9 cellular contexts compared by ENCODE assay signal in the genomic region with DNA sequence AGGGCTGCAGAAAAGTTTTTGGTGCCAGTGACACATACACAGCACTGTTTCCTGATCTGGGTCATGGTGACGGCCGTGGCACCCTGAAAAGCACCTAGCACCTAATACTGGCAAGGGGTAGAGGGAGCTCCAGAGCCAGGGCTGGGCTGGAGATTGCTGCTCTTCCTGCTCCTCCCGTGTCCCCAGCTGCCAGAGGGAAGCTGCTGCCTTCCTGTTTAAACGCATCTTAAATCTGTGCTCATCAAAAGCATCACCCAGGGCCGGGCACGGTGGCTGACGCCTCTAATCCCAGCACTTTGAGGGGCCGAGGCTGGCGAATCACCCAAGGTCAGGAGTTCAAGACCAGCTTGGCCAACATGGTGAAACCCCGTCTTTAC.
DNase-seq lines count a peak whose midpoint lies in the region; ATAC-seq and TF ChIP-seq lines count a peak whose summit lies in the region.
"Had no signal": no experiment of that assay in that cellular context is flagged by ENCODE, and none has a peak within 500 bp of the region (broad histone marks: within the 10 kb centered on the region; RNA-seq: fewer than 3 reads in every experiment).

No MANE protein-coding gene starts in this region.

- H3K27me3 Mint-ChIP-seq in endodermal cell (ENCODE audit: insufficient read depth): no peaks in the 10 kb centered on the region

- peaks cover 0 to 16% (median 0%) of the 10 kb centered on the region in 4 donors for H3K4me1 ChIP-seq in Peyer's patch
- H3K4me1 ChIP-seq in endodermal cell (ENCODE audit: control insufficient read depth, insufficient read depth, low read length): no peaks in the 10 kb centered on the region
- H3K4me1 ChIP-seq: SJSA1 had no signal

- no peak overlapping the region for H3K9ac ChIP-seq in endodermal cell (ENCODE audit: extremely low read depth, low read length, poor library complexity, severe bottlenecking)

- H3K27me3 ChIP-seq in Peyer's patch (no peaks in the 10 kb centered on the region), endodermal cell (ENCODE audit: control insufficient read depth, insufficient read depth, low read length, poor library complexity, severe bottlenecking) (no peaks in the 10 kb centered on the region)
- H3K27me3 ChIP-seq: SJSA1 had no signal

- H3K9me3 ChIP-seq in Peyer's patch (no peaks in the 10 kb centered on the region), endodermal cell (ENCODE audit: control insufficient read depth, low read length) (no peaks in the 10 kb centered on the region)
- H3K9me3 ChIP-seq: SJSA1 had no signal

- H3K27ac ChIP-seq in Peyer's patch (peak overlapping the region in 1 of 4 donors; percentile 41), endodermal cell (ENCODE audit: low read depth, low read length) (no peak overlapping the region)
- H3K27ac ChIP-seq: SJSA1 had no signal

- H3K4me3 ChIP-seq in Peyer's patch: no peak overlapping the region
- no peak overlapping the region for H3K4me3 ChIP-seq in endodermal cell (ENCODE audit: low read length)
- H3K4me3 ChIP-seq: SJSA1 had no signal

- no peaks in the 10 kb centered on the region for H3K36me3 Mint-ChIP-seq in endodermal cell (ENCODE audit: low read depth)

- WGBS in endodermal cell (ENCODE audit: insufficient coverage in 1 of 2, insufficient read length in 1 of 2), 2 experiments: 51 to 59% methylated on average over 9 to 10 of the region's 10 CpGs

- ATAC-seq in GM19452 (IDR thresholded peaks at IDR 0.05; ENCODE audit: unreplicated experiment) (no peak), HG02885 (IDR thresholded peaks at IDR 0.05; ENCODE audit: poor library complexity, unreplicated experiment) (no peak), GM21528 (IDR thresholded peaks at IDR 0.05; ENCODE audit: low FRiP score, unreplicated experiment) (no peak)

- no peaks in the 10 kb centered on the region for H3K9me3 Mint-ChIP-seq in endodermal cell

- H3K36me3 ChIP-seq in Peyer's patch (no peaks in the 10 kb centered on the region), endodermal cell (ENCODE audit: control insufficient read depth, insufficient read depth, low read length) (no peaks in the 10 kb centered on the region)
- H3K36me3 ChIP-seq: SJSA1 had no signal

- no peak overlapping the region for H3K4me3 Mint-ChIP-seq in endodermal cell

- TF ChIP-seq POLR2A in Peyer's patch (IDR thresholded peaks at IDR 0.05): no peak

- no peaks in the 10 kb centered on the region for H3K4me1 Mint-ChIP-seq in endodermal cell

- TF ChIP-seq CTCF in GM20000 (IDR thresholded peaks at IDR 0.05; ENCODE audit: extremely low read depth, missing control alignments): peak; percentile 34
- peak in 4 of 6 experiments; percentile 30 to 66 (median 54) for TF ChIP-seq CTCF in Peyer's patch (IDR thresholded peaks at IDR 0.05)
- TF ChIP-seq CTCF in endodermal cell (conservative IDR thresholded peaks at IDR 0.05): peak; percentile 79

- no peak overlapping the region for H3K27ac Mint-ChIP-seq in endodermal cell

- DNase-seq in COLO668 (lab: John Stamatoyannopoulos, UW; ENCODE audit: unreplicated experiment): peak; percentile 33
- peak; percentile 57 for DNase-seq in GM20000 (ENCODE audit: low spot score)
- peak in 2 of 3 donors; percentile 66 to 72 for DNase-seq in Peyer's patch
- peak; percentile 85 for DNase-seq in endodermal cell
- peak; percentile 31 for DNase-seq in midbrain (lab: John Stamatoyannopoulos, UW)

Comparison
In these comparisons a context has a peak if more than half of its experiments do, and no peak if none do; other contexts are left out.
1. DNase-seq: peak in every context shown above with its lines; median percentile 85 in endodermal cell; 69 in Peyer's patch; 57 in GM20000; 33 in COLO668; 31 in midbrain.